In genomic region chr13:99977912-99978780, GRCh38 we compare ENCODE assay signal across 1 cellular context.
TF ChIP-seq lines count a peak whose summit lies in the region.

No MANE protein-coding gene starts in this region.

TF ChIP-seq in WTC11, 78 proteins besides CTCF, POLR2A, EP300 and RAD21 (continued from another document):
- TF ChIP-seq ZNF396 (CRISPR knock-in tag; IDR thresholded peaks at IDR 0.05; ENCODE audit: borderline replicate concordance), result no peak
- TF ChIP-seq SOX15 (CRISPR knock-in tag; IDR thresholded peaks at IDR 0.05), result no peak
- no peak for TF ChIP-seq ZNF138 (CRISPR knock-in tag; conservative IDR thresholded peaks at IDR 0.05)
- TF ChIP-seq HMGXB4 (CRISPR knock-in tag; IDR thresholded peaks at IDR 0.05), result no peak
- no peak for TF ChIP-seq USF1 (CRISPR knock-in tag; IDR thresholded peaks at IDR 0.05)
- no peak for TF ChIP-seq ZBTB43 (CRISPR knock-in tag; IDR thresholded peaks at IDR 0.05)
